In genomic region chr21:32735524-32735923, GRCh38 we compare ENCODE assay signal across 1 cellular context.
TF ChIP-seq lines count a peak whose summit lies in the region.

No MANE protein-coding gene starts in this region.

TF ChIP-seq in GM23338, 12 proteins besides CTCF, POLR2A, EP300 and RAD21 (continued from another document):
- TF ChIP-seq ZNF462 (CRISPR knock-in tag; IDR thresholded peaks at IDR 0.05) (no peak), NANOG (IDR thresholded peaks at IDR 0.05; ENCODE audit: borderline replicate concordance) (no peak), JUNB (IDR thresholded peaks at IDR 0.05; ENCODE audit: unreplicated experiment) (no peak), STAT1 (IDR thresholded peaks at IDR 0.05; ENCODE audit: unreplicated experiment) (no peak), EZH2phosphoT487 (IDR thresholded peaks at IDR 0.05; ENCODE audit: unreplicated experiment) (no peak), POLR2AphosphoS5 (IDR thresholded peaks at IDR 0.05; ENCODE audit: low read depth) (no peak), CREB1 (CRISPR knock-in tag; IDR thresholded peaks at IDR 0.05; ENCODE audit: low read depth) (no peak), ZNF331 (CRISPR knock-in tag; IDR thresholded peaks at IDR 0.05; ENCODE audit: low read depth) (no peak), REST (IDR thresholded peaks at IDR 0.05; ENCODE audit: unreplicated experiment) (no peak), ZNF114 (CRISPR knock-in tag; IDR thresholded peaks at IDR 0.05) (no peak), ETS1 (IDR thresholded peaks at IDR 0.05) (no peak)
